ENCODE assay signal across 7 cellular contexts in genomic region chr20:61425461-61426055, GRCh38.
DNase-seq lines count a peak whose midpoint lies in the region; ATAC-seq, FAIRE-seq and TF ChIP-seq lines count a peak whose summit lies in the region.
"Not testable (repeated sequence)": the region's sequence is repeated elsewhere in the genome, so short reads cannot be mapped to it uniquely, and the experiment has no call there.

No MANE protein-coding gene starts in this region.

- DNase-seq in A549 (ENCODE audit: low read depth in 1 of 2, low spot score in 1 of 2): peak in 1 of 2 experiments; percentile 18
- peak; percentile 49 for DNase-seq in Daoy (ENCODE audit: low read depth)
- DNase-seq in NAMALWA (ENCODE audit: low spot score): peak; percentile 54
- peak; percentile 74 for DNase-seq in RWPE2 (ENCODE audit: low spot score)
- peak; percentile 48 for DNase-seq in activated effector memory CD4-positive, alpha-beta T cell treated with anti-CD3 and anti-CD28 coated beads, Interleukin-2, amount 50 U/mL, for 16 hours
- peak; percentile 6 for DNase-seq in fibroblast of mammary gland (ENCODE audit: low read depth)
- DNase-seq in posterior vena cava (ENCODE audit: low spot score): peak; percentile 44

- FAIRE-seq in A549 (lab: Jason Lieb, UNC): not testable (repeated sequence)

- TF ChIP-seq POLR2A in A549 (IDR thresholded peaks at IDR 0.05; ENCODE audit: low read length): not testable (repeated sequence)

- CTCF ChIA-PET in A549 (lab: Yijun Ruan, JAX): not testable (repeated sequence)

- not testable (repeated sequence) for H3K4me2 ChIP-seq in A549

- peak; percentile 32 to 37; a peak in 2 of 6 replicates for ATAC-seq in A549
- not testable (repeated sequence) for ATAC-seq in RWPE2 (ENCODE audit: low read depth)

- POLR2A ChIA-PET in A549 (lab: Yijun Ruan, JAX): not testable (repeated sequence)

- H3K27ac ChIP-seq in A549; RWPE2 (ENCODE audit: poor library complexity, severe bottlenecking): not testable (repeated sequence)

- not testable (repeated sequence) for H3K9me3 ChIP-seq in A549; RWPE2 (ENCODE audit: severe bottlenecking)

- not testable (repeated sequence) for H3K36me3 ChIP-seq in RWPE2 (ENCODE audit: low read depth)

- H3K4me1 ChIP-seq in A549; RWPE2 (ENCODE audit: insufficient read depth, poor library complexity, severe bottlenecking): not testable (repeated sequence)

- H3K27me3 ChIP-seq in RWPE2 (ENCODE audit: insufficient read depth, poor library complexity, severe bottlenecking): not testable (repeated sequence)

- not testable (repeated sequence) for TF ChIP-seq EP300 in A549 (IDR thresholded peaks at IDR 0.05)

- intact Hi-C loops in posterior vena cava (cut with DNase I): not testable (repeated sequence)

- H3K4me3 ChIP-seq in A549; RWPE2 (ENCODE audit: severe bottlenecking); fibroblast of mammary gland (ENCODE audit: control insufficient read depth, low read depth, low read length): not testable (repeated sequence)

- not testable (repeated sequence) for TF ChIP-seq RAD21 in A549 (conservative IDR thresholded peaks at IDR 0.05 in 1 of 2, IDR thresholded peaks at IDR 0.05 in 1 of 2)

- 92% methylated on average over 16 of the region's 21 CpGs for WGBS in A549 (ENCODE audit: missing lambda C conversion rate)

- not testable (repeated sequence) for TF ChIP-seq CTCF in A549 (IDR thresholded peaks at IDR 0.05); RWPE2 (IDR thresholded peaks at IDR 0.05; ENCODE audit: poor library complexity, severe bottlenecking); fibroblast of mammary gland (conservative IDR thresholded peaks at IDR 0.05; ENCODE audit: control insufficient read depth, insufficient read depth, low read depth, low read length)
